Comparison of ENCODE assay signal across 11 cellular contexts in genomic region chr5:90112293-90112692, GRCh38.
"Had no signal": no experiment of that assay in that cellular context is flagged by ENCODE, and none has a peak within 500 bp of the region (broad histone marks: within the 10 kb centered on the region; RNA-seq: fewer than 3 reads in every experiment).

No MANE protein-coding gene starts in this region.

- H3K9me3 ChIP-seq: thyroid gland had no signal

- ATAC-seq: stimulated activated memory B cell treated with anti-CD40 and anti-IgM and Interleukin-4, amounts not matched to agents 10 μg/mL and 1 μg/mL and 100 μg/mL, for 72 hours had no signal

- DNase-seq: activated naive CD4-positive, alpha-beta T cell; activated T-cell treated with anti-CD3 and anti-CD28 coated beads for 4 hours; aorta; glutamatergic neuron; immature natural killer cell; lower lobe of right lung; midbrain; stimulated activated CD4-positive, alpha-beta T cell treated with anti-CD3 and anti-CD28 coated beads, Interleukin-2, amount 100 ng/mL, for 48 hours; thyroid gland had no signal

- H3K27me3 ChIP-seq: esophagus muscularis mucosa, thyroid gland had no signal

- H3K36me3 ChIP-seq: esophagus muscularis mucosa, lower lobe of right lung, thyroid gland had no signal

- H3K4me1 ChIP-seq: lower lobe of right lung, thyroid gland had no signal

- H3K4me3 ChIP-seq: esophagus muscularis mucosa, lower lobe of right lung, thyroid gland had no signal

- H3K27ac ChIP-seq: esophagus muscularis mucosa, lower lobe of right lung, thyroid gland had no signal
